17 cellular contexts compared by ENCODE assay signal in the genomic region with DNA sequence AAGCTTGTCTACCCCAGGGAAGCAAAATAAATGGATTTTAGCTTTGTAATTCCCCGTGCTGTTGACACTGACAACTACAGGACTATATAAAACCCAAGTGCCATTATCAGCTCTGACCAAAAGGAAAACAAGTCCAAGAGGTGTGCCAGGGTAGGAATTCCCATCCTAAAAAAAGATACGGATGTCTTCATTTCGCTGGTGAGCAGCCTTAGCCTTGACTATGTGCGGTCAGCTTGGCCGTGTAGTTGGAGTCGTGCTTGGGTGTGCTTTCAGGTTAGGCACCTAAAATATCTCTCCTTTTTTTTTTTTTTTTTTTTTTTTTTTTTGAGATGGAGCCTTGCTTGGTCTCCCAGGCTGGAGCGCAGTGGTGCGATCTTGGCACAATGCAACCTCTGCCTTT. TPM values are rescaled to one million over a fixed set of nuclear protein-coding genes. Genes with fewer than 3 reads are reported as not detected.
DNase-seq lines count a peak whose midpoint lies in the region; ATAC-seq, FAIRE-seq and TF ChIP-seq lines count a peak whose summit lies in the region.
"Had no signal": no experiment of that assay in that cellular context is flagged by ENCODE, and none has a peak within 500 bp of the region (broad histone marks: within the 10 kb centered on the region; RNA-seq: fewer than 3 reads in every experiment).

No MANE protein-coding gene starts in this region.

- no peaks in the 10 kb centered on the region for H3K79me1 ChIP-seq in H9 (ENCODE audit: insufficient read depth, low read depth, low read length, poor library complexity, severe bottlenecking)

- peaks cover 7 to 8% of the 10 kb centered on the region in 2 experiments for H3K4me1 Mint-ChIP-seq in H9

- ATAC-seq in heart right ventricle, result peak in 7 of 8 donors; percentile 27 to 66 (median 58)

- no peak overlapping the region for H3K27ac Mint-ChIP-seq in H9
- H3K27ac Mint-ChIP-seq: CD4-positive, alpha-beta T cell had no signal

- H3K27me3 ChIP-seq in heart right ventricle, result no peaks in the 10 kb centered on the region
- H3K27me3 ChIP-seq in H9 (ENCODE audit: insufficient read depth, low read length), result no peaks in the 10 kb centered on the region

- no peak overlapping the region for H3T11ph ChIP-seq in H9 (ENCODE audit: low read length)

- no peak overlapping the region for H2BK5ac ChIP-seq in H9 (ENCODE audit: insufficient read length, low read length)

- no peaks in the 10 kb centered on the region for H3K36me3 Mint-ChIP-seq in H9 (ENCODE audit: insufficient read depth in 1 of 3, low read depth in 3 of 3)

- TF ChIP-seq CTCF in heart right ventricle (IDR thresholded peaks at IDR 0.05) (no peak), H9 (conservative IDR thresholded peaks at IDR 0.05) (no peak)

- no peak for TF ChIP-seq POLR2A in GM12892 (IDR thresholded peaks at IDR 0.05; ENCODE audit: low read depth, low read length)
- no peak for TF ChIP-seq POLR2A in GM12891 (IDR thresholded peaks at IDR 0.05; ENCODE audit: low read depth, low read length)

- H3K23me2 ChIP-seq in H9 (ENCODE audit: insufficient read length, low read depth, low read length, poor library complexity, severe bottlenecking), result no peaks in the 10 kb centered on the region

- no peaks in the 10 kb centered on the region for H3K36me3 ChIP-seq in SK-N-MC (ENCODE audit: insufficient read depth, low read length)
- H3K36me3 ChIP-seq in heart right ventricle, result no peaks in the 10 kb centered on the region
- H3K36me3 ChIP-seq: HAP-1 had no signal

- H3K27me3 Mint-ChIP-seq in H9 (ENCODE audit: low read depth), result peaks cover 3% of the 10 kb centered on the region; the same call in 1 of the 2 replicates

- 67 to 71% methylated on average over 8 of the region's 8 CpGs for WGBS in heart right ventricle, 2 donors
- no CpG with 5 or more reads among the region's 8 CpGs for WGBS in H9 (ENCODE audit: extremely low coverage, insufficient read length, low lambda C conversion rate)

- no peak overlapping the region for H4K5ac ChIP-seq in H9 (ENCODE audit: insufficient read length, low read depth, low read length)

- no peak overlapping the region for H2AK5ac ChIP-seq in H9 (ENCODE audit: insufficient read length, low read length)

- H2BK20ac ChIP-seq in H9 (ENCODE audit: low read depth, low read length, poor library complexity, severe bottlenecking), result no peak overlapping the region

- no peak for DNase-seq in SK-N-MC (ENCODE audit: low read depth, low spot score)
- DNase-seq in heart right ventricle, result no peak
- DNase-seq in myocyte (ENCODE audit: low read depth), result peak; percentile 36
- no peak for DNase-seq in GM12892 (ENCODE audit: insufficient read length)
- DNase-seq in H9, result no peak
- DNase-seq in GM12891 (ENCODE audit: insufficient read length, low spot score), result no peak
- DNase-seq: AML-193; Caco-2; CD4-positive, alpha-beta T cell had no signal

- no peaks in the 10 kb centered on the region for H3K9me3 Mint-ChIP-seq in H9
- H3K9me3 Mint-ChIP-seq: CD4-positive, alpha-beta T cell had no signal

- no peak overlapping the region for H2BK12ac ChIP-seq in H9 (ENCODE audit: insufficient read length, low read depth, low read length)

- H3K4me3 ChIP-seq in SK-N-MC, result no peak overlapping the region
- H3K4me3 ChIP-seq in heart right ventricle, result no peak overlapping the region
- H3K4me3 ChIP-seq: HAP-1 had no signal

- H4K91ac ChIP-seq in H9 (ENCODE audit: insufficient read length, low read depth, low read length), result no peak overlapping the region

- H3K9ac ChIP-seq in SK-N-MC (ENCODE audit: insufficient read length), result no peak overlapping the region
- H3K9ac ChIP-seq in H9 (ENCODE audit: extremely low read depth, insufficient read length, low read length), result no peak overlapping the region

- intact Hi-C loops in heart right ventricle (cut with DNase I), result no loop called here

- no peak overlapping the region for H3K4me2 ChIP-seq in H9 (ENCODE audit: insufficient read depth, insufficient read length, low read length)

- H3K14ac ChIP-seq in H9 (ENCODE audit: insufficient read depth, low read length), result no peak overlapping the region

- H3K27ac ChIP-seq in SK-N-MC (peak overlapping the region; percentile 100), heart right ventricle (peak overlapping the region in 5 of 10 donors; percentile 19 to 56 (median 44)), H9 (ENCODE audit: insufficient read length, low read depth, low read length) (no peak overlapping the region)
- H3K27ac ChIP-seq: C4-2B, HL-60 had no signal

- H3K9me3 ChIP-seq in SK-N-MC (ENCODE audit: low read depth, low read length) (peaks cover 4% of the 10 kb centered on the region; the same call in 1 of the 2 replicates), heart right ventricle (no peaks in the 10 kb centered on the region), H9 (ENCODE audit: control insufficient read depth, low read depth, low read length) (no peaks in the 10 kb centered on the region)
- H3K9me3 ChIP-seq: Caco-2, HAP-1 had no signal

- H4K8ac ChIP-seq in H9 (replicated peaks; ENCODE audit: insufficient read length, low read depth, low read length), result no peak overlapping the region

- H4K20me1 ChIP-seq in H9 (ENCODE audit: control insufficient read depth, insufficient read depth, insufficient read length), result no peaks in the 10 kb centered on the region

- FAIRE-seq in GM12892 (lab: Jason Lieb, UNC), result no peak
- FAIRE-seq in GM12891 (lab: Jason Lieb, UNC), result no peak
- FAIRE-seq: A204.1, D721Med, G401.6, H1 had no signal

- H3K18ac ChIP-seq in H9 (ENCODE audit: insufficient read length, low read depth, low read length), result no peak overlapping the region

- H2BK15ac ChIP-seq in H9 (ENCODE audit: low read depth, low read length), result no peak overlapping the region

- no peak overlapping the region for H3K56ac ChIP-seq in H9 (ENCODE audit: insufficient read length, low read depth, low read length)

- no peak overlapping the region for H3K23ac ChIP-seq in H9 (ENCODE audit: insufficient read length, low read depth, low read length)

- no peak overlapping the region for H3K4ac ChIP-seq in H9 (ENCODE audit: low read depth, low read length)

- H2BK120ac ChIP-seq in H9 (ENCODE audit: low read depth, low read length, poor library complexity, severe bottlenecking), result no peak overlapping the region

- no peaks in the 10 kb centered on the region for H3K79me2 ChIP-seq in H9 (ENCODE audit: insufficient read depth, low read length)

- H2AFZ ChIP-seq in H9 (ENCODE audit: low read length), result no peak overlapping the region

- H3K4me1 ChIP-seq in heart right ventricle (peaks cover 0 to 19% (median 0%) of the 10 kb centered on the region in 9 donors), H9 (ENCODE audit: insufficient read depth, low read length) (no peaks in the 10 kb centered on the region)
- H3K4me1 ChIP-seq: Caco-2, HAP-1 had no signal

- no peak overlapping the region for H3K4me3 Mint-ChIP-seq in H9
- H3K4me3 Mint-ChIP-seq: CD4-positive, alpha-beta T cell had no signal

TF ChIP-seq in GM12891, 5 proteins besides CTCF, POLR2A, EP300 and RAD21:
- TF ChIP-seq TAF1 (IDR thresholded peaks at IDR 0.05; ENCODE audit: low read depth, low read length), result no peak
- no peak for TF ChIP-seq POU2F2 (IDR thresholded peaks at IDR 0.05; ENCODE audit: low read depth, low read length)
- no peak for TF ChIP-seq POLR2AphosphoS5 (IDR thresholded peaks at IDR 0.05; ENCODE audit: low read depth, low read length)
- TF ChIP-seq PAX5 (IDR thresholded peaks at IDR 0.05; ENCODE audit: insufficient read depth, low read length, severe bottlenecking), result no peak
- TF ChIP-seq SPI1 (IDR thresholded peaks at IDR 0.05; ENCODE audit: low read depth, low read length), result no peak

RNA-seq across cellular contexts. Expression of a gene that starts 28.9 kb away (rescaled TPM):
- total RNA-seq in heart right ventricle (1,000 to 10,000 TPM; 2,366 to 4,290 (median 3,682) TPM), myocyte (178 and 220 TPM in 2 replicates), H9 (2021) (0.92 and 2.3 TPM in 2 replicates)
- 1,000 to 10,000 TPM in 1 of 2 donors, 100 to 1,000 TPM in 1; 599 to 1,375 TPM for polyA plus RNA-seq in heart right ventricle
- 213 TPM for polyA plus RNA-seq in myocyte (2012)
- polyA plus RNA-seq in GM12892 (2012; ENCODE audit: missing spikeins), result not detected
- polyA plus RNA-seq in GM12891 (2012; ENCODE audit: low read depth, missing spikeins), result not detected
- total RNA-seq: Caco-2 had no signal
- polyA plus RNA-seq: BJ had no signal

RNA-seq across cellular contexts. Expression of a gene that starts 53.1 kb away (rescaled TPM):
- total RNA-seq in heart right ventricle (10 to 100 TPM in 7 of 10 donors, 1 to 10 TPM in 3; 7.8 to 15.5 (median 10.8) TPM), myocyte (32.1 and 35.5 TPM in 2 replicates), H9 (2021) (84.8 and 88.2 TPM in 2 replicates)
- 1 to 10 TPM; 2.2 to 3.9 TPM for polyA plus RNA-seq in heart right ventricle
- 7.7 TPM for polyA plus RNA-seq in myocyte (2012)
- 23.9 TPM for polyA plus RNA-seq in GM12892 (2012; ENCODE audit: missing spikeins)
- 14.0 TPM for polyA plus RNA-seq in GM12891 (2012; ENCODE audit: low read depth, missing spikeins)

Comparison
In these comparisons a context has a peak if more than half of its experiments do, and no peak if none do; other contexts are left out.
1. RNA of a gene that starts 28.9 kb away (total RNA-seq): 2,366 to 4,290 TPM in heart right ventricle and 178 to 220 TPM in myocyte; 0.92 to 2.3 TPM in H9; every median in the first group is over 10 times any median in the second.